12 cellular contexts compared by ENCODE assay signal in genomic region chr21:29640233-29640554, GRCh38.
DNase-seq lines count a peak whose midpoint lies in the region; ATAC-seq lines count a peak whose summit lies in the region.
"Had no signal": no experiment of that assay in that cellular context is flagged by ENCODE, and none has a peak within 500 bp of the region (broad histone marks: within the 10 kb centered on the region; RNA-seq: fewer than 3 reads in every experiment).

No MANE protein-coding gene starts in this region.

- no peaks in the 10 kb centered on the region for H3K27me3 Mint-ChIP-seq in naive B cell

- no peaks in the 10 kb centered on the region for H3K36me3 Mint-ChIP-seq in naive B cell
- H3K36me3 Mint-ChIP-seq: stimulated activated effector memory CD8-positive, alpha-beta T cell treated with anti-CD3 and anti-CD28 coated beads, Interleukin-12 subunit alpha, Interleukin-12 subunit beta, amount 100 ng/mL, for 72 hours had no signal

- ATAC-seq in GM18907 (IDR thresholded peaks at IDR 0.05; ENCODE audit: unreplicated experiment) (peak; percentile 62), GM21786 (IDR thresholded peaks at IDR 0.05; ENCODE audit: unreplicated experiment) (peak; percentile 61), HG03469 (IDR thresholded peaks at IDR 0.05; ENCODE audit: unreplicated experiment) (peak; percentile 29), naive B cell (ENCODE audit: low read depth in 2 of 2) (peak; percentile 75 to 80)
- ATAC-seq: stimulated activated effector memory CD8-positive, alpha-beta T cell treated with anti-CD3 and anti-CD28 coated beads, Interleukin-12 subunit alpha, Interleukin-12 subunit beta, amount 100 ng/mL, for 72 hours had no signal

- peak overlapping the region in 3 of 6 donors; percentile 9 to 67 (median 36) for H3K27ac Mint-ChIP-seq in naive B cell
- H3K27ac Mint-ChIP-seq: nephron; stimulated activated effector memory CD8-positive, alpha-beta T cell treated with anti-CD3 and anti-CD28 coated beads, Interleukin-12 subunit alpha, Interleukin-12 subunit beta, amount 100 ng/mL, for 72 hours had no signal

- H3K4me1 Mint-ChIP-seq in naive B cell: peaks cover 24 to 46% (median 44%) of the 10 kb centered on the region in 3 donors
- H3K4me1 Mint-ChIP-seq: stimulated activated effector memory CD8-positive, alpha-beta T cell treated with anti-CD3 and anti-CD28 coated beads, Interleukin-12 subunit alpha, Interleukin-12 subunit beta, amount 100 ng/mL, for 72 hours had no signal

- peaks cover 0 to 7% (median 6%) of the 10 kb centered on the region in 7 donors for H3K9me3 Mint-ChIP-seq in naive B cell
- H3K9me3 Mint-ChIP-seq: nephron had no signal

- peak overlapping the region in 6 of 8 donors; percentile 19 to 72 (median 49) for H3K4me3 Mint-ChIP-seq in naive B cell
- H3K4me3 Mint-ChIP-seq: nephron; stimulated activated effector memory CD8-positive, alpha-beta T cell treated with anti-CD3 and anti-CD28 coated beads, Interleukin-12 subunit alpha, Interleukin-12 subunit beta, amount 100 ng/mL, for 72 hours had no signal

- DNase-seq in naive B cell: no peak
- no peak for DNase-seq in NCI-H1092 (lab: John Stamatoyannopoulos, UW)
- DNase-seq in kidney glomerular epithelial cell (lab: John Stamatoyannopoulos, UW): no peak
- DNase-seq in activated CD4-positive, alpha-beta T cell treated with anti-CD3 and anti-CD28 coated beads for 1 hour: no peak
- DNase-seq: activated CD4-positive, CD25-positive, alpha-beta regulatory T cell; central memory CD4-positive, alpha-beta T cell; NCI-H1417 had no signal
